ENCODE assay signal across 11 cellular contexts in the genomic region with DNA sequence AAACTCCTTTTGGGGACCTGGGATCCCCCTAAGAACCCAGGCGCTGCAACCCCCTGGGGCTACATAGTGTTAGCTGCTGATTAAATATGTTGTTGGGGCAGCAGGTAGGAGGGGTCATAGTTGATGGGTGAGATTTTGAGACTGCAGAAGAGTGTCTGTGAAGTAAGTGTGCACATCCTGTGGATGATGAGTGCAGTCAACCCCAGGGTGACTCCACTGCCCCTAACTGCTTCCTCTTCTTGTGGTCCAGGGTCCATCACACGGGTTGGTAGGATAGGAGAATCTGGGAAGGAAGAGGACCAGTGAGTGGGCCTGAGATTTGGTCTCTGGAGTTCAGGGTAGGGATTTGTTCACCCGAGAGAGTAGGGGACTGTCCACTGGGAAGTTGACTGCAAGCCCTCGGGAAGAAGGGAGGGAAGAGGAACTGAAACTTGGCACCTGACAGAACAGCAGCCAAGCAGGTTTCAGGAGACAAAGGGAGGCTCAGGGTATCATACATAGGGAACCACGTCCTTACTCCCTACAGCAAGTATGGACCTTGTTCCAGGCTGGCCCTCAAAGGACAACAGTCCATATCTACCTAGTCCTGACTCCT. TPM values are rescaled to one million over a fixed set of nuclear protein-coding genes. Genes with fewer than 3 reads are reported as not detected.
DNase-seq lines count a peak whose midpoint lies in the region; ATAC-seq, FAIRE-seq and TF ChIP-seq lines count a peak whose summit lies in the region.
"Had no signal": no experiment of that assay in that cellular context is flagged by ENCODE, and none has a peak within 500 bp of the region (broad histone marks: within the 10 kb centered on the region; RNA-seq: fewer than 3 reads in every experiment).

No MANE protein-coding gene starts in this region.

- H3K4me2 ChIP-seq in A549 (peak overlapping the region; percentile 78), astrocyte (ENCODE audit: low read length) (peak overlapping the region; percentile 83)

- peak; percentile 13 for FAIRE-seq in A549 (lab: Jason Lieb, UNC)
- FAIRE-seq in astrocyte (lab: Jason Lieb, UNC), result peak; percentile 94

- H3K27me3 ChIP-seq in HAP-1 (ENCODE audit: low read depth), result no peaks in the 10 kb centered on the region
- no peaks in the 10 kb centered on the region for H3K27me3 ChIP-seq in astrocyte (ENCODE audit: insufficient read depth, low read length)
- no peaks in the 10 kb centered on the region for H3K27me3 ChIP-seq in mucosa of stomach (ENCODE audit: control insufficient read depth, insufficient read depth, low read length)
- H3K27me3 ChIP-seq: testis had no signal

- H3K27ac ChIP-seq in A549 (peak overlapping the region; percentile 72 to 92; a peak in 4 of 6 replicates), astrocyte (ENCODE audit: low read depth, low read length) (no peak overlapping the region), RWPE1 (no peak overlapping the region)
- H3K27ac ChIP-seq: testis had no signal

- 74% methylated on average over 5 of the region's 5 CpGs for WGBS in A549 (ENCODE audit: missing lambda C conversion rate)

- no peak for TF ChIP-seq RAD21 in A549 (conservative IDR thresholded peaks at IDR 0.05 in 1 of 2, IDR thresholded peaks at IDR 0.05 in 1 of 2)

- H3K9me3 Mint-ChIP-seq in astrocyte (ENCODE audit: unreplicated experiment), result no peaks in the 10 kb centered on the region

- no peak for TF ChIP-seq CTCF in A549 (IDR thresholded peaks at IDR 0.05)
- no peak for TF ChIP-seq CTCF in astrocyte (IDR thresholded peaks at IDR 0.05; ENCODE audit: insufficient read depth, low read depth, low read length)
- no peak for TF ChIP-seq CTCF in RWPE1 (conservative IDR thresholded peaks at IDR 0.05; ENCODE audit: low read depth)

- CTCF ChIA-PET in A549 (lab: Yijun Ruan, JAX) (interaction anchor here (0.7 to 4.7 kb wide), 12 partner anchors 7 to 211 kb away, joined by 3 to 31 read pairs (median 6); a partner anchor contains a TSS), RWPE1 (lab: Yijun Ruan, JAX) (interaction anchor here (0.5 to 1.0 kb wide), 3 partner anchors 19 to 184 kb away, joined by 3 to 5 read pairs (median 3); no protein-coding TSS in a partner anchor)

- ATAC-seq in A549 (no peak), GM21786 (IDR thresholded peaks at IDR 0.05; ENCODE audit: unreplicated experiment) (no peak)

- H3K9me3 ChIP-seq in A549 (no peaks in the 10 kb centered on the region), HAP-1 (no peaks in the 10 kb centered on the region), astrocyte (ENCODE audit: insufficient read depth, low read depth, low read length) (no peaks in the 10 kb centered on the region), mucosa of stomach (ENCODE audit: control insufficient read depth, low read length) (no peaks in the 10 kb centered on the region)
- H3K9me3 ChIP-seq: testis had no signal

- H3K9ac ChIP-seq in astrocyte (ENCODE audit: low read length) (peak overlapping the region; percentile 72), mucosa of stomach (ENCODE audit: low read length) (peak overlapping the region; percentile 55)

- H3K4me1 ChIP-seq in A549, result 0 out of 3 replicates have a peak, but pooled peaks cover 3% of the 10 kb centered on the region
- H3K4me1 ChIP-seq in HAP-1, result peaks cover 20% of the 10 kb centered on the region
- H3K4me1 ChIP-seq in astrocyte (ENCODE audit: insufficient read depth, low read length), result no peaks in the 10 kb centered on the region
- H3K4me1 ChIP-seq in mucosa of stomach (ENCODE audit: control insufficient read depth, insufficient read depth, low read length), result peaks cover 8% of the 10 kb centered on the region
- H3K4me1 ChIP-seq: testis had no signal

- in situ Hi-C loops in HAP-1 (cut with MboI; ENCODE audit: low sequenced_read_pairs), result loop anchor here (10.0 to 25.0 kb wide), 2 partner anchors 212 to 734 kb away; no protein-coding TSS in a partner anchor

- H4K20me1 ChIP-seq in astrocyte (ENCODE audit: insufficient read depth, low read length), result no peaks in the 10 kb centered on the region

- H3K27ac Mint-ChIP-seq in astrocyte (ENCODE audit: unreplicated experiment), result no peak overlapping the region

- H3K36me3 Mint-ChIP-seq in astrocyte (ENCODE audit: low read depth, unreplicated experiment), result no peaks in the 10 kb centered on the region

- peak overlapping the region; percentile 52 for H3K4me3 ChIP-seq in A549
- peak overlapping the region; percentile 43 for H3K4me3 ChIP-seq in HAP-1
- H3K4me3 ChIP-seq in astrocyte (ENCODE audit: insufficient read depth, low read depth, low read length), result peak overlapping the region; percentile 71
- H3K4me3 ChIP-seq in mucosa of stomach (ENCODE audit: low read length), result no peak overlapping the region

- no peak overlapping the region for H2AFZ ChIP-seq in astrocyte (ENCODE audit: low read depth, low read length)

- no peaks in the 10 kb centered on the region for H3K79me2 ChIP-seq in astrocyte (ENCODE audit: insufficient read depth, low read length)

- H3K27me3 Mint-ChIP-seq in astrocyte (ENCODE audit: low read depth, unreplicated experiment), result peaks cover 11% of the 10 kb centered on the region

- peak overlapping the region; percentile 71 for H3K4me3 Mint-ChIP-seq in astrocyte (ENCODE audit: unreplicated experiment)

- POLR2A ChIA-PET in A549 (lab: Yijun Ruan, JAX), result no interaction called here
- POLR2A ChIA-PET in RWPE1 (lab: Yijun Ruan, JAX; ENCODE audit: low non-redundant PET), result no interaction called here

- TF ChIP-seq POLR2A in A549 (IDR thresholded peaks at IDR 0.05; ENCODE audit: low read length), result no peak

- H3K36me3 ChIP-seq in HAP-1 (replicated peaks), result no peaks in the 10 kb centered on the region; the same call in 1 of the 2 replicates
- no peaks in the 10 kb centered on the region for H3K36me3 ChIP-seq in astrocyte (ENCODE audit: insufficient read depth, low read length)
- no peaks in the 10 kb centered on the region for H3K36me3 ChIP-seq in mucosa of stomach (ENCODE audit: control insufficient read depth, insufficient read depth, low read length)

- DNase-seq in A549 (ENCODE audit: low read depth in 1 of 2, low spot score in 1 of 2), result no peak
- no peak for DNase-seq in HAP-1 (ENCODE audit: low spot score in 2 of 2)
- no peak for DNase-seq in astrocyte (ENCODE audit: low read depth)
- no peak for DNase-seq in SKM-1 (lab: John Stamatoyannopoulos, UW; ENCODE audit: unreplicated experiment)
- no peak for DNase-seq in RWPE1 (ENCODE audit: low spot score)
- no peak for DNase-seq in T1000 (lab: John Stamatoyannopoulos, UW)
- DNase-seq: activated gamma-delta T cell treated with Interleukin-2 at 50 U/mL for 16 hours, testis had no signal

- H3K4me1 Mint-ChIP-seq in astrocyte (ENCODE audit: low read depth, unreplicated experiment), result no peaks in the 10 kb centered on the region

- TF ChIP-seq EP300 in A549 (IDR thresholded peaks at IDR 0.05), result no peak

TF ChIP-seq in A549, 52 proteins besides CTCF, POLR2A, EP300 and RAD21 (continues in another document):
- TF ChIP-seq, protein P1, sequence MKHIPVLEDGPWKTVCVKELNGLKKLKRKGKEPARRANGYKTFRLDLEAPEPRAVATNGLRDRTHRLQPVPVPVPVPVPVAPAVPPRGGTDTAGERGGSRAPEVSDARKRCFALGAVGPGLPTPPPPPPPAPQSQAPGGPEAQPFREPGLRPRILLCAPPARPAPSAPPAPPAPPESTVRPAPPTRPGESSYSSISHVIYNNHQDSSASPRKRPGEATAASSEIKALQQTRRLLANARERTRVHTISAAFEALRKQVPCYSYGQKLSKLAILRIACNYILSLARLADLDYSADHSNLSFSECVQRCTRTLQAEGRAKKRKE (CRISPR knock-in tag; IDR thresholded peaks at IDR 0.05; ENCODE audit: low read depth), result no peak
- TF ChIP-seq ZFP36 (IDR thresholded peaks at IDR 0.05; ENCODE audit: borderline replicate concordance, partially characterized antibody) (no peak), MYC (IDR thresholded peaks at IDR 0.05; ENCODE audit: borderline replicate concordance, low read length) (no peak), TFCP2L1 (CRISPR knock-in tag; IDR thresholded peaks at IDR 0.05) (no peak), ZNF302 (CRISPR knock-in tag; IDR thresholded peaks at IDR 0.05) (no peak), RNF2 (IDR thresholded peaks at IDR 0.05; ENCODE audit: borderline replicate concordance, low read depth) (no peak), CBX8 (IDR thresholded peaks at IDR 0.05) (no peak)
- TF ChIP-seq, protein P2, sequence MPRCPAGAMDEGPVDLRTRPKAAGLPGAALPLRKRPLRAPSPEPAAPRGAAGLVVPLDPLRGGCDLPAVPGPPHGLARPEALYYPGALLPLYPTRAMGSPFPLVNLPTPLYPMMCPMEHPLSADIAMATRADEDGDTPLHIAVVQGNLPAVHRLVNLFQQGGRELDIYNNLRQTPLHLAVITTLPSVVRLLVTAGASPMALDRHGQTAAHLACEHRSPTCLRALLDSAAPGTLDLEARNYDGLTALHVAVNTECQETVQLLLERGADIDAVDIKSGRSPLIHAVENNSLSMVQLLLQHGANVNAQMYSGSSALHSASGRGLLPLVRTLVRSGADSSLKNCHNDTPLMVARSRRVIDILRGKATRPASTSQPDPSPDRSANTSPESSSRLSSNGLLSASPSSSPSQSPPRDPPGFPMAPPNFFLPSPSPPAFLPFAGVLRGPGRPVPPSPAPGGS (IDR thresholded peaks at IDR 0.05), result no peak
- TF ChIP-seq, protein P3, sequence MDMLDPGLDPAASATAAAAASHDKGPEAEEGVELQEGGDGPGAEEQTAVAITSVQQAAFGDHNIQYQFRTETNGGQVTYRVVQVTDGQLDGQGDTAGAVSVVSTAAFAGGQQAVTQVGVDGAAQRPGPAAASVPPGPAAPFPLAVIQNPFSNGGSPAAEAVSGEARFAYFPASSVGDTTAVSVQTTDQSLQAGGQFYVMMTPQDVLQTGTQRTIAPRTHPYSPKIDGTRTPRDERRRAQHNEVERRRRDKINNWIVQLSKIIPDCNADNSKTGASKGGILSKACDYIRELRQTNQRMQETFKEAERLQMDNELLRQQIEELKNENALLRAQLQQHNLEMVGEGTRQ (IDR thresholded peaks at IDR 0.05), result no peak

RNA-seq across cellular contexts. Expression of a gene that starts 8.5 kb away (rescaled TPM):
- 11.2 and 12.8 TPM in 2 replicates for polyA plus RNA-seq in A549 (2011; rRNA removed)
- 1.9 and 2.3 TPM in 2 replicates for polyA plus RNA-seq in A549 (2012; cell fraction: cytosol; rRNA removed)
- polyA plus RNA-seq in A549 (2012; cell fraction: nucleus; rRNA removed), result 1.4 and 1.8 TPM in 2 replicates
- 3.0 to 3.2 TPM (median 3.1 TPM) in 3 replicates for polyA plus RNA-seq in A549 (2017; fragmentation: RNase III; extraction: RNeasy Plus Mini Kit Qiagen cat#74134 plus additional on column Dnase treatment)
- polyA minus RNA-seq in A549 (2011; rRNA and poly(A)+ RNA removed), result 7.1 and 7.8 TPM in 2 replicates
- 14.5 and 15.2 TPM in 2 replicates for total RNA-seq in astrocyte

RNA-seq across cellular contexts. Expression of a gene that starts 30.0 kb away (rescaled TPM):
- polyA plus RNA-seq in A549 (2011; rRNA removed) (0.04 TPM in 2 replicates), A549 (2017; fragmentation: RNase III; extraction: RNeasy Plus Mini Kit Qiagen cat#74134 plus additional on column Dnase treatment) (0.12 to 0.18 TPM (median 0.12 TPM) in 3 replicates)
- 0.08 TPM in 2 replicates for polyA plus RNA-seq in A549 (2012; cell fraction: cytosol; rRNA removed)
- polyA plus RNA-seq in A549 (2012; cell fraction: nucleus; rRNA removed), result 1.0 and 1.1 TPM in 2 replicates
- 0.17 and 0.34 TPM in 2 replicates for polyA minus RNA-seq in A549 (2011; rRNA and poly(A)+ RNA removed)
- not detected in 2 replicates for total RNA-seq in astrocyte
- total RNA-seq: mesenteric fat pad, testis had no signal

Comparison
In these comparisons a context has a peak if more than half of its experiments do, and no peak if none do; other contexts are left out.
1. H3K27ac ChIP-seq: peak in A549 (2 of 2); none in astrocyte (single experiment) and RWPE1 (single experiment).